In genomic region chr10:125060486-125060850, GRCh38 we compare ENCODE assay signal across 9 cellular contexts.
DNase-seq lines count a peak whose midpoint lies in the region; ATAC-seq, FAIRE-seq and TF ChIP-seq lines count a peak whose summit lies in the region.
"Had no signal": no experiment of that assay in that cellular context is flagged by ENCODE, and none has a peak within 500 bp of the region (broad histone marks: within the 10 kb centered on the region; RNA-seq: fewer than 3 reads in every experiment).

No MANE protein-coding gene starts in this region.

- H2BK15ac ChIP-seq in neuronal stem cell (ENCODE audit: low read length), result no peak overlapping the region

- FAIRE-seq in A549 (lab: Jason Lieb, UNC), result no peak
- FAIRE-seq: GM12892 had no signal

- H3K79me1 ChIP-seq in neuronal stem cell (ENCODE audit: low read depth, low read length), result peaks cover 11% of the 10 kb centered on the region

- H2BK12ac ChIP-seq in neuronal stem cell (ENCODE audit: low read length), result no peak overlapping the region

- H2AK5ac ChIP-seq in neuronal stem cell (ENCODE audit: low read depth, low read length), result no peak overlapping the region

- no peak overlapping the region for H2BK120ac ChIP-seq in neuronal stem cell (ENCODE audit: low read depth, low read length)

- H3K36me3 ChIP-seq in adrenal gland (replicated peaks in 1 of 2) (no peaks in the 10 kb centered on the region), neuronal stem cell (replicated peaks in 1 of 2; ENCODE audit: control insufficient read depth in 2 of 2, insufficient read depth in 2 of 2, low read length in 2 of 2) (peaks cover 2 to 28% of the 10 kb centered on the region in 2 donors)

- H3K9ac ChIP-seq in neuronal stem cell (ENCODE audit: low read depth, low read length, poor library complexity), result no peak overlapping the region

- H3K27ac ChIP-seq in A549 (peak overlapping the region in 1 of 2 experiments; percentile 73; a peak in 3 of 6 replicates), adrenal gland (peak overlapping the region in 3 of 5 donors; percentile 15 to 95 (median 81)), neuronal stem cell (replicated peaks; ENCODE audit: low read length) (no peak overlapping the region)

- no peak for TF ChIP-seq CTCF in A549 (IDR thresholded peaks at IDR 0.05)
- no peak for TF ChIP-seq CTCF in adrenal gland (IDR thresholded peaks at IDR 0.05)
- no peak for TF ChIP-seq CTCF in fibroblast of pulmonary artery (IDR thresholded peaks at IDR 0.05; ENCODE audit: low read length, missing control alignments)

- H3K9me3 ChIP-seq in A549 (no peaks in the 10 kb centered on the region), adrenal gland (replicated peaks in 1 of 3) (no peaks in the 10 kb centered on the region), neuronal stem cell (replicated peaks in 1 of 2; ENCODE audit: control insufficient read depth in 2 of 2, insufficient read depth in 1 of 2, low read depth in 1 of 2, low read length in 2 of 2) (no peaks in the 10 kb centered on the region)

- H2AFZ ChIP-seq in neuronal stem cell (ENCODE audit: low read length), result no peak overlapping the region

- ATAC-seq in A549 (no peak), GM18861 (IDR thresholded peaks at IDR 0.05; ENCODE audit: unreplicated experiment) (no peak)

- POLR2A ChIA-PET in A549 (lab: Yijun Ruan, JAX), result no interaction called here

- H3K4me1 ChIP-seq in A549 (peaks cover 24% of the 10 kb centered on the region), adrenal gland (replicated peaks in 1 of 2) (peaks cover 44 to 94% of the 10 kb centered on the region in 2 donors), neuronal stem cell (ENCODE audit: control insufficient read depth in 2 of 2, insufficient read depth in 1 of 2, low read depth in 1 of 2, low read length in 2 of 2) (peaks cover 38 to 48% of the 10 kb centered on the region in 2 donors)

- TF ChIP-seq EP300 in A549 (IDR thresholded peaks at IDR 0.05), result no peak

- peak overlapping the region; percentile 49 for H3K18ac ChIP-seq in neuronal stem cell (ENCODE audit: low read length)

- H3K4me3 ChIP-seq in A549, result no peak overlapping the region
- peak overlapping the region in 1 of 4 donors; percentile 20 for H3K4me3 ChIP-seq in adrenal gland
- no peak overlapping the region for H3K4me3 ChIP-seq in fibroblast of pulmonary artery (replicated peaks; ENCODE audit: low read depth, low read length)
- H3K4me3 ChIP-seq in neuronal stem cell (ENCODE audit: low read length in 2 of 2), result no peak overlapping the region

- H3K4me2 ChIP-seq in A549 (peak overlapping the region; percentile 29), neuronal stem cell (ENCODE audit: insufficient read depth, low read length, poor library complexity, severe bottlenecking) (no peak overlapping the region)

- DNase-seq in A549 (ENCODE audit: low read depth in 1 of 2, low spot score in 1 of 2) (no peak), adrenal gland (no peak), fibroblast of pulmonary artery (ENCODE audit: low read depth) (peak; percentile 31), neuronal stem cell (ENCODE audit: low spot score) (no peak), pons (ENCODE audit: low spot score) (no peak)
- DNase-seq in activated effector memory CD4-positive, alpha-beta T cell treated with anti-CD3 and anti-CD28 coated beads, Interleukin-2, amount 50 U/mL, for 16 hours, result no peak
- no peak for DNase-seq in activated naive CD4-positive, alpha-beta T cell treated with anti-CD3 and anti-CD28 coated beads, Interleukin-2, amount 50 U/mL, for 16 hours

- CTCF ChIA-PET in A549 (lab: Yijun Ruan, JAX), result interaction anchor here (1.0 to 8.3 kb wide), 17 partner anchors 9 to 356 kb away, joined by 3 to 105 read pairs (median 6); no protein-coding TSS in a partner anchor

- intact Hi-C loops in adrenal gland (cut with DNase I), result loop anchor here in 1 of 2 donors (5.0 kb wide), 1 partner anchor 68 kb away; no protein-coding TSS in a partner anchor

- H2BK5ac ChIP-seq in neuronal stem cell (ENCODE audit: low read length), result no peak overlapping the region

- no peak overlapping the region for H3K23ac ChIP-seq in neuronal stem cell (ENCODE audit: low read depth, low read length, poor library complexity)

- TF ChIP-seq RAD21 in A549 (conservative IDR thresholded peaks at IDR 0.05 in 1 of 2, IDR thresholded peaks at IDR 0.05 in 1 of 2), result no peak

- WGBS in A549 (ENCODE audit: missing lambda C conversion rate), result 86% methylated on average over 11 of the region's 11 CpGs
- 40 to 54% (median 52%) methylated on average over 11 of the region's 11 CpGs for WGBS in adrenal gland, 4 donors
- no CpG with 5 or more reads among the region's 11 CpGs for WGBS in neuronal stem cell (ENCODE audit: extremely low coverage in 2 of 2, insufficient read length in 2 of 2, insufficient replicate concordance in 1 of 2), 2 donors

- H3K4ac ChIP-seq in neuronal stem cell (ENCODE audit: low read length), result no peak overlapping the region

- no peak overlapping the region for H4K8ac ChIP-seq in neuronal stem cell (ENCODE audit: low read depth, low read length)

- no peak overlapping the region for H4K91ac ChIP-seq in neuronal stem cell (ENCODE audit: low read depth, low read length, poor library complexity)

- TF ChIP-seq POLR2A in A549 (IDR thresholded peaks at IDR 0.05; ENCODE audit: low read length), result no peak
- no peak for TF ChIP-seq POLR2A in adrenal gland (IDR thresholded peaks at IDR 0.05)

- no peaks in the 10 kb centered on the region for H3K27me3 ChIP-seq in adrenal gland
- H3K27me3 ChIP-seq in neuronal stem cell (ENCODE audit: control insufficient read depth in 3 of 3, insufficient read depth in 3 of 3, low read depth in 1 of 3, low read length in 3 of 3), result no peaks in the 10 kb centered on the region

- H3K14ac ChIP-seq in neuronal stem cell (ENCODE audit: low read length), result no peak overlapping the region

TF ChIP-seq in A549, 52 proteins besides CTCF, POLR2A, EP300 and RAD21:
- TF ChIP-seq E2F6 (IDR thresholded peaks at IDR 0.05; ENCODE audit: borderline replicate concordance, low read depth) (no peak), USF2 (IDR thresholded peaks at IDR 0.05) (no peak), MAFK (IDR thresholded peaks at IDR 0.05; ENCODE audit: partially characterized antibody) (no peak), HDAC2 (IDR thresholded peaks at IDR 0.05) (no peak), SREBF2 (IDR thresholded peaks at IDR 0.05) (no peak), ZC3H11A (IDR thresholded peaks at IDR 0.05) (no peak)
